ENCODE assay signal across 1 cellular context in genomic region chr16:17367034-17367433, GRCh38.
TF ChIP-seq lines count a peak whose summit lies in the region.

No MANE protein-coding gene starts in this region.

TF ChIP-seq in H1, 55 proteins besides CTCF, POLR2A, EP300 and RAD21 (continued from another document):
- TF ChIP-seq SIN3A (conservative IDR thresholded peaks at IDR 0.05 in 1 of 2, IDR thresholded peaks at IDR 0.05 in 1 of 2; ENCODE audit: low read depth in 1 of 2, low read length in 2 of 2) (no peak), EGR1 (IDR thresholded peaks at IDR 0.05; ENCODE audit: borderline replicate concordance, low read depth, low read length) (no peak), GABPA (IDR thresholded peaks at IDR 0.05; ENCODE audit: borderline replicate concordance, insufficient read depth, low read length) (no peak), JUN (IDR thresholded peaks at IDR 0.05; ENCODE audit: low read depth, low read length) (no peak), RXRA (IDR thresholded peaks at IDR 0.05; ENCODE audit: insufficient read depth, low read depth, low read length) (no peak), ZNF274 (IDR thresholded peaks at IDR 0.05; ENCODE audit: borderline replicate concordance, extremely low read depth, low read length) (no peak), GTF2F1 (IDR thresholded peaks at IDR 0.05; ENCODE audit: borderline replicate concordance, low read depth, low read length) (no peak)
